In the genomic region with DNA sequence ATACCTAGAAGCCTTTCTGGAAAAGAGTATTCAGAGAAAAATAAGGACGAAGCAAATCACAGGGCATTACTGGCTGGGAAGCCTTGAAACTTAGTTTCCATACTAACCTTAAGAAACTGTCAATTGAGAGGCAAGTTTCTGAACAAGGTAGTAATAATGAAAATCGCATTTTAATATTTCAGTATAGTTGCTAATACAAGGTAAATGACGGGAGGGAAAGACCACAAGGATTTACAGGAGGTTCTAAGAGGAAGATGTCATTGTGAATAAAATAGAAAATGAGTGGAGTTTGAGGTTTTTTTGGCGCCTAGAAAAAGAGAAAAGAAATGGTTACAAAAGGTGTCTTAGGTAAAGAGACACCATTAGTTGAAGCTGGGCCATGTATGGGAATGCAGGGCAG, we compare ENCODE assay signal across 27 cellular contexts.
"Had no signal": no experiment of that assay in that cellular context is flagged by ENCODE, and none has a peak within 500 bp of the region (broad histone marks: within the 10 kb centered on the region; RNA-seq: fewer than 3 reads in every experiment).

No MANE protein-coding gene starts in this region.

- H3K27me3 ChIP-seq: left lung, ovary, right atrium auricular region, right lobe of liver, stomach, testis, thyroid gland, transverse colon, upper lobe of left lung, vagina had no signal

- H3K36me3 Mint-ChIP-seq: naive thymus-derived CD4-positive, alpha-beta T cell; natural killer cell treated with Interleukin-12 subunit alpha and Interleukin-12 subunit beta and Interleukin-15 and Interleukin-18, amount 100 ng/mL, for 72 hours; stimulated activated memory B cell treated with anti-CD40 and anti-IgM and Interleukin-4, amounts not matched to agents 10 μg/mL and 1 μg/mL and 100 μg/mL, for 72 hours had no signal

- H3K4me3 ChIP-seq: left lung, lower lobe of right lung, mucosa of descending colon, ovary, right atrium auricular region, right lobe of liver, smooth muscle cell, stomach, testis, thyroid gland, transverse colon, upper lobe of left lung, vagina had no signal

- ATAC-seq: left cardiac atrium; left lung; lower lobe of right lung; mucosa of descending colon; naive thymus-derived CD4-positive, alpha-beta T cell; natural killer cell treated with Interleukin-12 subunit alpha and Interleukin-12 subunit beta and Interleukin-15 and Interleukin-18, amount 100 ng/mL, for 72 hours; right lobe of liver; stimulated activated memory B cell treated with anti-CD40 and anti-IgM and Interleukin-4, amounts not matched to agents 10 μg/mL and 1 μg/mL and 100 μg/mL, for 72 hours had no signal

- H3K4me2 ChIP-seq: smooth muscle cell had no signal

- H3K9me3 Mint-ChIP-seq: naive thymus-derived CD4-positive, alpha-beta T cell; natural killer cell treated with Interleukin-12 subunit alpha and Interleukin-12 subunit beta and Interleukin-15 and Interleukin-18, amount 100 ng/mL, for 72 hours; stimulated activated memory B cell treated with anti-CD40 and anti-IgM and Interleukin-4, amounts not matched to agents 10 μg/mL and 1 μg/mL and 100 μg/mL, for 72 hours had no signal

- H3K4me1 ChIP-seq: left lung, lower lobe of right lung, right atrium auricular region, right lobe of liver, stomach, testis, thyroid gland, transverse colon, upper lobe of left lung, vagina had no signal

- H3K36me3 ChIP-seq: left lung, lower lobe of right lung, ovary, right atrium auricular region, right lobe of liver, stomach, thyroid gland, transverse colon, upper lobe of left lung, vagina had no signal

- H3K4me1 Mint-ChIP-seq: stimulated activated memory B cell treated with anti-CD40 and anti-IgM and Interleukin-4, amounts not matched to agents 10 μg/mL and 1 μg/mL and 100 μg/mL, for 72 hours had no signal

- DNase-seq: hippocampal formation; kidney glomerular epithelial cell; left cardiac atrium; left lung; lower lobe of right lung; mesendoderm; midbrain; mucosa of descending colon; naive thymus-derived CD4-positive, alpha-beta T cell; ovary; right lobe of liver; stimulated activated CD4-positive, alpha-beta T cell treated with anti-CD3 and anti-CD28 coated beads, Interleukin-1b, Interleukin-23, amount 100 ng/mL, for 48 hours; stimulated activated CD4-positive, alpha-beta T cell treated with anti-CD3 and anti-CD28 coated beads, Interleukin-2, amount 100 ng/mL, for 48 hours; stimulated activated CD4-positive, alpha-beta T cell treated with anti-CD3 and anti-CD28 coated beads, Interleukin-4, amount 100 ng/mL, for 4 hours; stimulated activated CD8-positive, alpha-beta memory T cell treated with anti-CD3 and anti-CD28 coated beads, Interleukin-4, amount 100 ng/mL, for 48 hours; stimulated activated naive CD4-positive, alpha-beta T cell treated with Interleukin-2 at 50 U/mL for 16 hours; stomach; testis; thyroid gland; transverse colon; upper lobe of left lung had no signal

- H3K9me3 ChIP-seq: left lung, lower lobe of right lung, mucosa of descending colon, ovary, right atrium auricular region, right lobe of liver, stomach, testis, thyroid gland, transverse colon, upper lobe of left lung, vagina had no signal

- H3K4me3 Mint-ChIP-seq: naive thymus-derived CD4-positive, alpha-beta T cell; natural killer cell treated with Interleukin-12 subunit alpha and Interleukin-12 subunit beta and Interleukin-15 and Interleukin-18, amount 100 ng/mL, for 72 hours; stimulated activated memory B cell treated with anti-CD40 and anti-IgM and Interleukin-4, amounts not matched to agents 10 μg/mL and 1 μg/mL and 100 μg/mL, for 72 hours had no signal

- H3K27me3 Mint-ChIP-seq: naive thymus-derived CD4-positive, alpha-beta T cell; stimulated activated memory B cell treated with anti-CD40 and anti-IgM and Interleukin-4, amounts not matched to agents 10 μg/mL and 1 μg/mL and 100 μg/mL, for 72 hours had no signal

- H3K27ac Mint-ChIP-seq: naive thymus-derived CD4-positive, alpha-beta T cell; natural killer cell treated with Interleukin-12 subunit alpha and Interleukin-12 subunit beta and Interleukin-15 and Interleukin-18, amount 100 ng/mL, for 72 hours; progenitor cell of endocrine pancreas; stimulated activated memory B cell treated with anti-CD40 and anti-IgM and Interleukin-4, amounts not matched to agents 10 μg/mL and 1 μg/mL and 100 μg/mL, for 72 hours had no signal

- H3K27ac ChIP-seq: left lung, lower lobe of right lung, ovary, right atrium auricular region, right lobe of liver, stomach, testis, thyroid gland, transverse colon, upper lobe of left lung, vagina had no signal
